ENCODE assay signal across 28 cellular contexts in genomic region chr12:84605988-84606387, GRCh38.
"Had no signal": no experiment of that assay in that cellular context is flagged by ENCODE, and none has a peak within 500 bp of the region (broad histone marks: within the 10 kb centered on the region; RNA-seq: fewer than 3 reads in every experiment).

No MANE protein-coding gene starts in this region.

- H3K4me1 ChIP-seq: Peyer's patch, SJCRH30 had no signal

- H3K27me3 ChIP-seq: Peyer's patch, SJCRH30 had no signal

- H3K4me3 Mint-ChIP-seq: activated CD4-positive, alpha-beta T cell treated with anti-CD3 and anti-CD28 coated beads, Interleukin-2, amount 10 ng/mL, durations not matched to agents 24 days and 14 days; activated CD8-positive, alpha-beta memory T cell treated with anti-CD3 and anti-CD28 coated beads, Interleukin-2, amount 10 ng/mL, durations not matched to agents 7 days and 5 days; activated naive CD8-positive, alpha-beta T cell treated with anti-CD3 and anti-CD28 coated beads, Interleukin-2, amount 50 U/mL, for 24 hours; activated T-cell treated with anti-CD3 and anti-CD28 coated beads, Interleukin-2, amount 50 U/mL, for 4 hours; brain; T-helper 1 cell treated with Interleukin-12 subunit alpha and Interleukin-12 subunit beta and Interleukin-4 antibody, amounts not matched to agents 30 μg/mL and 1 μg/mL, for 36 hours had no signal

- H3K36me3 Mint-ChIP-seq: activated CD8-positive, alpha-beta memory T cell treated with anti-CD3 and anti-CD28 coated beads, Interleukin-2, amount 10 ng/mL, durations not matched to agents 7 days and 5 days; activated naive CD4-positive, alpha-beta T cell treated with anti-CD3 and anti-CD28 coated beads, Interleukin-2, amount 50 U/mL, for 72 hours; brain had no signal

- H3K9me3 ChIP-seq: Peyer's patch, SJCRH30 had no signal

- H3K27me3 Mint-ChIP-seq: activated CD4-positive, alpha-beta T cell treated with anti-CD3 and anti-CD28 coated beads, Interleukin-2, amount 10 ng/mL, durations not matched to agents 24 days and 14 days; activated CD8-positive, alpha-beta memory T cell treated with anti-CD3 and anti-CD28 coated beads, Interleukin-2, amount 10 ng/mL, durations not matched to agents 7 days and 5 days; activated naive CD8-positive, alpha-beta T cell treated with anti-CD3 and anti-CD28 coated beads, Interleukin-2, amount 50 U/mL, for 24 hours; brain had no signal

- H3K36me3 ChIP-seq: Peyer's patch, SJCRH30 had no signal

- H3K27ac Mint-ChIP-seq: activated CD4-positive, alpha-beta T cell treated with anti-CD3 and anti-CD28 coated beads, Interleukin-2, amount 10 ng/mL, durations not matched to agents 24 days and 14 days; activated CD8-positive, alpha-beta memory T cell treated with anti-CD3 and anti-CD28 coated beads, Interleukin-2, amount 10 ng/mL, durations not matched to agents 7 days and 5 days; activated naive CD4-positive, alpha-beta T cell treated with anti-CD3 and anti-CD28 coated beads, Interleukin-2, amount 50 U/mL, for 72 hours; activated naive CD8-positive, alpha-beta T cell treated with anti-CD3 and anti-CD28 coated beads, Interleukin-2, amount 50 U/mL, for 24 hours; brain; T-helper 1 cell treated with Interleukin-12 subunit alpha and Interleukin-12 subunit beta and Interleukin-4 antibody, amounts not matched to agents 30 μg/mL and 1 μg/mL, for 36 hours had no signal

- ATAC-seq: activated CD8-positive, alpha-beta memory T cell treated with anti-CD3 and anti-CD28 coated beads, Interleukin-2, amount 10 ng/mL, durations not matched to agents 7 days and 5 days; activated naive CD4-positive, alpha-beta T cell treated with anti-CD3 and anti-CD28 coated beads, Interleukin-2, amount 50 U/mL, for 72 hours; activated naive CD8-positive, alpha-beta T cell treated with anti-CD3 and anti-CD28 coated beads, Interleukin-2, amount 50 U/mL, for 24 hours; activated T-cell treated with anti-CD3 and anti-CD28 coated beads, Interleukin-2, amount 50 U/mL, for 4 hours; K562; SK-N-SH treated with all-trans-retinoic acid at 6 μM for 48 hours had no signal

- H3K4me3 ChIP-seq: K562, Peyer's patch, SJCRH30 had no signal

- H3K9me3 Mint-ChIP-seq: activated CD4-positive, alpha-beta T cell treated with anti-CD3 and anti-CD28 coated beads, Interleukin-2, amount 10 ng/mL, durations not matched to agents 24 days and 14 days; activated naive CD8-positive, alpha-beta T cell treated with anti-CD3 and anti-CD28 coated beads, Interleukin-2, amount 50 U/mL, for 24 hours; brain had no signal

- H3K27ac ChIP-seq: Peyer's patch, RWPE1, SJCRH30 had no signal

- H3K4me1 Mint-ChIP-seq: activated CD4-positive, alpha-beta T cell treated with anti-CD3 and anti-CD28 coated beads, Interleukin-2, amount 10 ng/mL, durations not matched to agents 24 days and 14 days; activated CD8-positive, alpha-beta memory T cell treated with anti-CD3 and anti-CD28 coated beads, Interleukin-2, amount 10 ng/mL, durations not matched to agents 7 days and 5 days; activated naive CD8-positive, alpha-beta T cell treated with anti-CD3 and anti-CD28 coated beads, Interleukin-2, amount 50 U/mL, for 24 hours had no signal

- DNase-seq: activated CD4-positive, alpha-beta T cell treated with anti-CD3 and anti-CD28 coated beads for 1 hour; activated CD4-positive, alpha-beta T cell treated with anti-CD3 and anti-CD28 coated beads, Interleukin-2, amount 10 ng/mL, durations not matched to agents 24 days and 14 days; activated CD4-positive, alpha-beta T cell treated with anti-CD3 and anti-CD28 coated beads, Interleukin-2, amount 50 U/mL, for 48 hours; activated CD8-positive, alpha-beta memory T cell treated with anti-CD3 and anti-CD28 coated beads, Interleukin-2, amount 10 ng/mL, durations not matched to agents 7 days and 5 days; activated effector memory CD4-positive, alpha-beta T cell treated with anti-CD3 and anti-CD28 coated beads, Interleukin-2, amount 50 U/mL, for 16 hours; activated naive CD4-positive, alpha-beta T cell treated with Interleukin-2 at 50 U/mL for 16 hours; activated naive CD8-positive, alpha-beta T cell treated with anti-CD3 and anti-CD28 coated beads, Interleukin-2, amount 50 U/mL, for 24 hours; activated T-cell treated with anti-CD3 and anti-CD28 coated beads, Interleukin-2, amount 50 U/mL, for 4 hours; amygdala; Karpas-422; MM.1S; NCI-H1105; NCI-H1436; NCI-H187; NCI-H2081 treated with DMSO at 0.1 percent for 48 hours; NCI-H446; NCI-H524; NCI-H748 treated with DMSO at 0.1 percent for 48 hours; NK-92 treated with Interleukin-12 subunit alpha and Interleukin-12 subunit beta, amount 100 ng/mL, for 24 hours; Peyer's patch; Right ventricle myocardium superior; SJCRH30 had no signal
